1 cellular context compared by ENCODE assay signal in genomic region chr5:94623026-94623425, GRCh38.
TF ChIP-seq lines count a peak whose summit lies in the region.

No MANE protein-coding gene starts in this region.

TF ChIP-seq in IMR-90, 13 proteins besides CTCF, POLR2A, EP300 and RAD21:
- TF ChIP-seq CEBPB (IDR thresholded peaks at IDR 0.05; ENCODE audit: low read depth, low read length) (no peak), RFX5 (IDR thresholded peaks at IDR 0.05; ENCODE audit: low read depth, low read length) (no peak), SMC3 (IDR thresholded peaks at IDR 0.05; ENCODE audit: low read depth, low read length) (no peak), MAFK (IDR thresholded peaks at IDR 0.05; ENCODE audit: low read depth, low read length) (no peak), NFE2L2 (IDR thresholded peaks at IDR 0.05; ENCODE audit: low read depth, low read length) (no peak), RCOR1 (IDR thresholded peaks at IDR 0.05; ENCODE audit: insufficient replicate concordance, low read length) (no peak), MAZ (IDR thresholded peaks at IDR 0.05; ENCODE audit: borderline replicate concordance, low read depth, low read length) (no peak), FOS (IDR thresholded peaks at IDR 0.05; ENCODE audit: low read depth, low read length) (no peak), BHLHE40 (IDR thresholded peaks at IDR 0.05; ENCODE audit: low read depth, low read length) (no peak), MXI1 (IDR thresholded peaks at IDR 0.05; ENCODE audit: borderline replicate concordance, low read depth, low read length) (no peak), CHD1 (IDR thresholded peaks at IDR 0.05; ENCODE audit: low read depth, low read length) (no peak)
- TF ChIP-seq, protein P1, sequence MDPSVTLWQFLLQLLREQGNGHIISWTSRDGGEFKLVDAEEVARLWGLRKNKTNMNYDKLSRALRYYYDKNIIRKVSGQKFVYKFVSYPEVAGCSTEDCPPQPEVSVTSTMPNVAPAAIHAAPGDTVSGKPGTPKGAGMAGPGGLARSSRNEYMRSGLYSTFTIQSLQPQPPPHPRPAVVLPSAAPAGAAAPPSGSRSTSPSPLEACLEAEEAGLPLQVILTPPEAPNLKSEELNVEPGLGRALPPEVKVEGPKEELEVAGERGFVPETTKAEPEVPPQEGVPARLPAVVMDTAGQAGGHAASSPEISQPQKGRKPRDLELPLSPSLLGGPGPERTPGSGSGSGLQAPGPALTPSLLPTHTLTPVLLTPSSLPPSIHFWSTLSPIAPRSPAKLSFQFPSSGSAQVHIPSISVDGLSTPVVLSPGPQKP (IDR thresholded peaks at IDR 0.05; ENCODE audit: borderline replicate concordance, low read depth, low read length) = no peak
- TF ChIP-seq, protein P2, sequence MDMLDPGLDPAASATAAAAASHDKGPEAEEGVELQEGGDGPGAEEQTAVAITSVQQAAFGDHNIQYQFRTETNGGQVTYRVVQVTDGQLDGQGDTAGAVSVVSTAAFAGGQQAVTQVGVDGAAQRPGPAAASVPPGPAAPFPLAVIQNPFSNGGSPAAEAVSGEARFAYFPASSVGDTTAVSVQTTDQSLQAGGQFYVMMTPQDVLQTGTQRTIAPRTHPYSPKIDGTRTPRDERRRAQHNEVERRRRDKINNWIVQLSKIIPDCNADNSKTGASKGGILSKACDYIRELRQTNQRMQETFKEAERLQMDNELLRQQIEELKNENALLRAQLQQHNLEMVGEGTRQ (IDR thresholded peaks at IDR 0.05; ENCODE audit: low read depth, low read length) = no peak
